ENCODE assay signal across 9 cellular contexts in genomic region chr2:157413342-157414035, GRCh38. TPM values are rescaled to one million over a fixed set of nuclear protein-coding genes. Genes with fewer than 3 reads are reported as not detected.
A peak's percentile ranks its signal among the peaks of the same experiment; 100 is the strongest.
DNase-seq lines count a peak whose midpoint lies in the region; ATAC-seq and TF ChIP-seq lines count a peak whose summit lies in the region.
"Had no signal": no experiment of that assay in that cellular context is flagged by ENCODE, and none has a peak within 500 bp of the region (broad histone marks: within the 10 kb centered on the region; RNA-seq: fewer than 3 reads in every experiment).

No MANE protein-coding gene starts in this region.

- H3K27me3 ChIP-seq in testis: no peaks in the 10 kb centered on the region

- intact Hi-C loops in testis (cut with DNase I; ENCODE audit: low total_unique reads): no loop called here

- H3K9me3 ChIP-seq in testis: no peaks in the 10 kb centered on the region

- H3K4me1 ChIP-seq in testis: no peaks in the 10 kb centered on the region

- H3K4me1 Mint-ChIP-seq in activated CD4-positive, alpha-beta T cell treated with anti-CD3 and anti-CD28 coated beads, Interleukin-2, amount 10 ng/mL, durations not matched to agents 7 days and 5 days: peaks cover 87% of the 10 kb centered on the region

- H3K27ac Mint-ChIP-seq in activated CD4-positive, alpha-beta T cell treated with anti-CD3 and anti-CD28 coated beads, Interleukin-2, amount 10 ng/mL, durations not matched to agents 7 days and 5 days: peak overlapping the region; percentile 94

- peak; percentile 93 for ATAC-seq in GM18907 (IDR thresholded peaks at IDR 0.05; ENCODE audit: unreplicated experiment)
- peak; percentile 89 for ATAC-seq in HG02852 (IDR thresholded peaks at IDR 0.05; ENCODE audit: unreplicated experiment)

- TF ChIP-seq POLR2A in testis (IDR thresholded peaks at IDR 0.05): no peak

- TF ChIP-seq CTCF in testis (IDR thresholded peaks at IDR 0.05): no peak

- 87 to 94% methylated on average over 4 of the region's 4 CpGs for WGBS in testis, 2 donors

- peak; percentile 70 for DNase-seq in activated CD4-positive, alpha-beta T cell treated with anti-CD3 and anti-CD28 coated beads, Interleukin-2, amount 10 ng/mL, durations not matched to agents 7 days and 5 days
- DNase-seq in germinal center (ENCODE audit: low spot score) (no peak), SHP77 treated with DMSO at 0.1 percent for 48 hours (lab: John Stamatoyannopoulos, UW) (no peak), testis (no peak), D341Med (ENCODE audit: low spot score) (no peak)

- CTCF ChIA-PET in activated CD4-positive, alpha-beta T cell treated with anti-CD3 and anti-CD28 coated beads, Interleukin-2, amount 10 ng/mL, durations not matched to agents 7 days and 5 days (lab: Charles Lee): interaction anchor here (0.6 to 2.4 kb wide), 5 partner anchors 10 to 111 kb away, joined by 3 to 17 read pairs (median 4); no protein-coding TSS in a partner anchor

- H3K36me3 ChIP-seq in testis (ENCODE audit: low read depth, missing control alignments): no peaks in the 10 kb centered on the region

- H3K9me3 Mint-ChIP-seq in activated CD4-positive, alpha-beta T cell treated with anti-CD3 and anti-CD28 coated beads, Interleukin-2, amount 10 ng/mL, durations not matched to agents 7 days and 5 days: peaks cover 6% of the 10 kb centered on the region

- H3K4me3 Mint-ChIP-seq in activated CD4-positive, alpha-beta T cell treated with anti-CD3 and anti-CD28 coated beads, Interleukin-2, amount 10 ng/mL, durations not matched to agents 7 days and 5 days: peak overlapping the region; percentile 54

- peak overlapping the region in 11 of 21 experiments; percentile 1 to 88 (median 30) for H3K27ac ChIP-seq in skin epidermis
- H3K27ac ChIP-seq in testis: no peak overlapping the region

- no peak overlapping the region for H3K4me3 ChIP-seq in skin epidermis
- H3K4me3 ChIP-seq in testis: no peak overlapping the region

- H3K27me3 Mint-ChIP-seq in activated CD4-positive, alpha-beta T cell treated with anti-CD3 and anti-CD28 coated beads, Interleukin-2, amount 10 ng/mL, durations not matched to agents 7 days and 5 days: no peaks in the 10 kb centered on the region

- POLR2A ChIA-PET in activated CD4-positive, alpha-beta T cell treated with anti-CD3 and anti-CD28 coated beads, Interleukin-2, amount 10 ng/mL, durations not matched to agents 7 days and 5 days (lab: Charles Lee): interaction anchor here (1.5 kb wide), 1 partner anchor 82 kb away, joined by 5 read pairs; no protein-coding TSS in a partner anchor

- H3K36me3 Mint-ChIP-seq in activated CD4-positive, alpha-beta T cell treated with anti-CD3 and anti-CD28 coated beads, Interleukin-2, amount 10 ng/mL, durations not matched to agents 7 days and 5 days (ENCODE audit: low read depth): peaks cover 87% of the 10 kb centered on the region

RNA-seq across cellular contexts. Expression of gene CYTIP, which starts 30.4 kb away (rescaled TPM):
- 100 to 1,000 TPM; 234 to 279 TPM for total RNA-seq in activated CD4-positive, alpha-beta T cell treated with anti-CD3 and anti-CD28 coated beads, Interleukin-2, amount 10 ng/mL, durations not matched to agents 7 days and 5 days
- total RNA-seq in testis: 1 to 10 TPM; 8.5 to 9.1 TPM
- polyA plus RNA-seq in testis (ENCODE audit: insufficient read depth, low read depth, low replicate concordance): 3.9 TPM
- polyA plus RNA-seq: neural cell had no signal

Comparison
In these comparisons a context has a peak if more than half of its experiments do, and no peak if none do; other contexts are left out.
1. H3K27ac ChIP-seq: peak in skin epidermis (11 of 21); none in testis (0 of 2).
2. RNA of gene CYTIP, which starts 30.4 kb away (total RNA-seq): 234 to 279 TPM in activated CD4-positive, alpha-beta T cell treated with anti-CD3 and anti-CD28 coated beads, Interleukin-2, amount 10 ng/mL, durations not matched to agents 7 days and 5 days; 8.5 to 9.1 TPM in testis; every median in the first group is over 10 times any median in the second.